In genomic region chr2:177332992-177333388, GRCh38 we compare ENCODE assay signal across 12 cellular contexts. TPM values are rescaled to one million over a fixed set of nuclear protein-coding genes. Genes with fewer than 3 reads are reported as not detected.
DNase-seq lines count a peak whose midpoint lies in the region; TF ChIP-seq lines count a peak whose summit lies in the region.
"Had no signal": no experiment of that assay in that cellular context is flagged by ENCODE, and none has a peak within 500 bp of the region (broad histone marks: within the 10 kb centered on the region; RNA-seq: fewer than 3 reads in every experiment).

No MANE protein-coding gene starts in this region.

- H3K27ac Mint-ChIP-seq in nephron (peak overlapping the region; percentile 83 to 87 (median 84)), immature natural killer cell (no peak overlapping the region)

- no peaks in the 10 kb centered on the region for H4K20me1 ChIP-seq in BLaER1 treated with 17β-estradiol and CSF1 and Interleukin-3, amounts not matched to agents 10 nM and 100 nM
- H4K20me1 ChIP-seq in OCI-LY7 (ENCODE audit: insufficient read depth, low read length) = no peaks in the 10 kb centered on the region

- no peaks in the 10 kb centered on the region for H3K9me2 ChIP-seq in OCI-LY7 (ENCODE audit: insufficient read depth, low read length)

- no peaks in the 10 kb centered on the region for H3K36me3 Mint-ChIP-seq in nephron (ENCODE audit: low read depth)
- H3K36me3 Mint-ChIP-seq in immature natural killer cell = peaks cover 0 to 4% (median 3%) of the 10 kb centered on the region in 3 donors

- CTCF ChIA-PET in OCI-LY7 (lab: Charles Lee; ENCODE audit: unreplicated experiment) = interaction anchor here (0.9 to 2.1 kb wide), 2 partner anchors 167 to 168 kb away, joined by 3 to 13 read pairs; no protein-coding TSS in a partner anchor

- H3K9me3 ChIP-seq in BLaER1 treated with 17β-estradiol and CSF1 and Interleukin-3, amounts not matched to agents 10 nM and 100 nM (replicated peaks in 1 of 11) = peaks cover 0 to 7% (median 0%) of the 10 kb centered on the region in 11 experiments; a peak in 1 of 22 replicates
- no peaks in the 10 kb centered on the region for H3K9me3 ChIP-seq in OCI-LY7 (ENCODE audit: low read length)

- peak overlapping the region in 1 of 11 experiments; percentile 0; a peak in 2 of 22 replicates for H3K9ac ChIP-seq in BLaER1 treated with 17β-estradiol and CSF1 and Interleukin-3, amounts not matched to agents 10 nM and 100 nM

- in situ Hi-C loops in ACHN (cut with HindIII; ENCODE audit: low pct_ligation_motif_present, low pct_unique_long_range_greater_than_20kb, low sequenced_read_pairs) = no loop called here

- no peaks in the 10 kb centered on the region for H3K79me2 ChIP-seq in OCI-LY7 (ENCODE audit: insufficient read depth, low read depth, low read length)

- H3K4me3 ChIP-seq in BLaER1 treated with 17β-estradiol and CSF1 and Interleukin-3, amounts not matched to agents 10 nM and 100 nM = no peak overlapping the region
- H3K4me3 ChIP-seq in OCI-LY7 (ENCODE audit: low read depth, low read length, poor library complexity, severe bottlenecking) (no peak overlapping the region), dorsolateral prefrontal cortex (no peak overlapping the region)

- no peak overlapping the region for H3K4me2 ChIP-seq in BLaER1 treated with 17β-estradiol and CSF1 and Interleukin-3, amounts not matched to agents 10 nM and 100 nM
- H3K4me2 ChIP-seq in OCI-LY7 (ENCODE audit: low read length) = no peak overlapping the region

- H3K27me3 ChIP-seq in BLaER1 treated with 17β-estradiol and CSF1 and Interleukin-3, amounts not matched to agents 10 nM and 100 nM = no peaks in the 10 kb centered on the region
- no peaks in the 10 kb centered on the region for H3K27me3 ChIP-seq in dorsolateral prefrontal cortex

- intact Hi-C loops in OCI-LY7 (cut with micrococcal nuclease; ENCODE audit: unreplicated experiment) (loop anchor here (1.0 to 10.0 kb wide), 3 partner anchors 70 to 272 kb away; no protein-coding TSS in a partner anchor), dorsolateral prefrontal cortex (cut with DNase I) (loop anchor here (2.0 to 10.0 kb wide), 7 partner anchors 66 to 392 kb away; partner anchors contain the start of genes HNRNPA3 (in 1 of the 2) and NFE2L2 (in 1 of the 2))

- H3K36me3 ChIP-seq in BLaER1 treated with 17β-estradiol and CSF1 and Interleukin-3, amounts not matched to agents 10 nM and 100 nM = 0 out of 22 replicates have a peak, but pooled peaks cover 0 to 14% (median 0%) of the 10 kb centered on the region in 11 experiments
- H3K36me3 ChIP-seq in OCI-LY7 (ENCODE audit: insufficient read depth, low read length) = no peaks in the 10 kb centered on the region

- H3K27me3 Mint-ChIP-seq in nephron (ENCODE audit: low read depth) = no peaks in the 10 kb centered on the region
- H3K27me3 Mint-ChIP-seq in immature natural killer cell (ENCODE audit: low read depth in 3 of 3) = no peaks in the 10 kb centered on the region
- H3K27me3 Mint-ChIP-seq: activated CD8-positive, alpha-beta memory T cell treated with anti-CD3 and anti-CD28 coated beads, Interleukin-2, amount 10 ng/mL, durations not matched to agents 7 days and 5 days; activated naive CD8-positive, alpha-beta T cell treated with anti-CD3 and anti-CD28 coated beads, Interleukin-2, amount 10 ng/mL, durations not matched to agents 7 days and 5 days; progenitor cell of endocrine pancreas had no signal

- H3K4me3 Mint-ChIP-seq in nephron = no peak overlapping the region
- no peak overlapping the region for H3K4me3 Mint-ChIP-seq in immature natural killer cell
- H3K4me3 Mint-ChIP-seq: activated CD8-positive, alpha-beta memory T cell treated with anti-CD3 and anti-CD28 coated beads, Interleukin-2, amount 10 ng/mL, durations not matched to agents 7 days and 5 days; activated naive CD8-positive, alpha-beta T cell treated with anti-CD3 and anti-CD28 coated beads, Interleukin-2, amount 10 ng/mL, durations not matched to agents 7 days and 5 days had no signal

- BruUV-seq in OCI-LY7 (replicated peaks; lab: Mats Ljungman, UMichigan) = no TSS peak

- DNase-seq in OCI-LY7 (ENCODE audit: low spot score) (no peak), dorsolateral prefrontal cortex (no peak), ACHN (no peak), Ammon's horn (ENCODE audit: low spot score) (no peak), immature natural killer cell (no peak), NOMO-1 treated with DMSO at 0.1 percent for 48 hours (lab: John Stamatoyannopoulos, UW; ENCODE audit: unreplicated experiment) (no peak)
- DNase-seq: activated naive CD8-positive, alpha-beta T cell treated with anti-CD3 and anti-CD28 coated beads, Interleukin-2, amount 10 ng/mL, durations not matched to agents 7 days and 5 days had no signal

- H3K9me3 Mint-ChIP-seq in nephron (peaks cover 2% of the 10 kb centered on the region), immature natural killer cell (no peaks in the 10 kb centered on the region)
- H3K9me3 Mint-ChIP-seq: activated naive CD8-positive, alpha-beta T cell treated with anti-CD3 and anti-CD28 coated beads, Interleukin-2, amount 10 ng/mL, durations not matched to agents 7 days and 5 days had no signal

- POLR2A ChIA-PET in OCI-LY7 (lab: Charles Lee) = interaction anchor here (0.6 to 1.8 kb wide), 9 partner anchors 18 to 443 kb away, joined by 3 to 7 read pairs (median 4); partner anchors contain the start of gene NFE2L2

- H3K27ac ChIP-seq in BLaER1 treated with 17β-estradiol and CSF1 and Interleukin-3, amounts not matched to agents 10 nM and 100 nM = peak overlapping the region in 8 of 11 experiments; percentile 15 to 43 (median 32); a peak in 14 of 22 replicates
- H3K27ac ChIP-seq in OCI-LY7 (ENCODE audit: low read depth, low read length, poor library complexity, severe bottlenecking) (no peak overlapping the region), dorsolateral prefrontal cortex (peak overlapping the region in 40 of 59 donors; percentile 7 to 85 (median 65))
- H3K27ac ChIP-seq: VCaP had no signal

- peaks cover 19% of the 10 kb centered on the region for H3K4me1 Mint-ChIP-seq in nephron
- peaks cover 2 to 7% of the 10 kb centered on the region in 2 donors for H3K4me1 Mint-ChIP-seq in immature natural killer cell

- H3K4me1 ChIP-seq in BLaER1 treated with 17β-estradiol and CSF1 and Interleukin-3, amounts not matched to agents 10 nM and 100 nM = peaks cover 0 to 38% (median 11%) of the 10 kb centered on the region in 10 experiments; a peak in 14 of 20 replicates
- H3K4me1 ChIP-seq in OCI-LY7 (ENCODE audit: insufficient read depth, low read length, poor library complexity, severe bottlenecking) = peaks cover 8% of the 10 kb centered on the region

- H2AFZ ChIP-seq in OCI-LY7 (ENCODE audit: low read length) = peak overlapping the region; percentile 100

- no peak for TF ChIP-seq CTCF in OCI-LY7 (conservative IDR thresholded peaks at IDR 0.05; ENCODE audit: low read length)
- TF ChIP-seq CTCF in dorsolateral prefrontal cortex (IDR thresholded peaks at IDR 0.05 in 54 of 56, conservative IDR thresholded peaks at IDR 0.05 in 2 of 56; ENCODE audit: low read depth in 1 of 56, partially characterized antibody in 56 of 56) = no peak
- TF ChIP-seq CTCF in nephron (IDR thresholded peaks at IDR 0.05; ENCODE audit: unreplicated experiment in 3 of 3) = no peak

RNA-seq across cellular contexts. Expression of gene AGPS, which starts 59.6 kb away (rescaled TPM):
- 2.1 and 2.3 TPM in 2 replicates for total RNA-seq in OCI-LY7 (2014; rRNA removed; shearing (Covaris generic))
- total RNA-seq in OCI-LY7 (2022) (9.6 and 14.5 TPM in 2 replicates), dorsolateral prefrontal cortex (10 to 100 TPM; 20.2 to 45.0 (median 29.5) TPM)
- 10 to 100 TPM; 16.1 to 27.2 (median 18.0) TPM for polyA plus RNA-seq in immature natural killer cell

Comparison
In these comparisons a context has a peak if more than half of its experiments do, and no peak if none do; other contexts are left out.
1. H3K27ac Mint-ChIP-seq: peak in nephron (3 of 3); none in immature natural killer cell (0 of 6).